10 cellular contexts compared by ENCODE assay signal in genomic region chr4:14787894-14788293, GRCh38.
DNase-seq lines count a peak whose midpoint lies in the region; ATAC-seq, FAIRE-seq and TF ChIP-seq lines count a peak whose summit lies in the region.
"Had no signal": no experiment of that assay in that cellular context is flagged by ENCODE, and none has a peak within 500 bp of the region (broad histone marks: within the 10 kb centered on the region; RNA-seq: fewer than 3 reads in every experiment).

No MANE protein-coding gene starts in this region.

- H3K27me3 ChIP-seq in Loucy (ENCODE audit: insufficient read depth, low read length, poor library complexity, severe bottlenecking) (no peaks in the 10 kb centered on the region), endodermal cell (ENCODE audit: control insufficient read depth, insufficient read depth, low read length, poor library complexity, severe bottlenecking) (no peaks in the 10 kb centered on the region), prostate gland (replicated peaks; ENCODE audit: insufficient read depth) (no peaks in the 10 kb centered on the region)

- no peaks in the 10 kb centered on the region for H3K4me1 Mint-ChIP-seq in endodermal cell
- H3K4me1 Mint-ChIP-seq: CD4-positive, alpha-beta memory T cell had no signal

- peaks cover 8% of the 10 kb centered on the region for H3K4me1 ChIP-seq in Loucy (ENCODE audit: insufficient read depth, low read length, poor library complexity, severe bottlenecking)
- H3K4me1 ChIP-seq in endodermal cell (ENCODE audit: control insufficient read depth, insufficient read depth, low read length) = no peaks in the 10 kb centered on the region
- no peaks in the 10 kb centered on the region for H3K4me1 ChIP-seq in prostate gland (replicated peaks)

- DNase-seq in SIG-M5 treated with dmso at 0.1 percent for 504 hours (lab: John Stamatoyannopoulos, UW; ENCODE audit: unreplicated experiment) = peak; percentile 16
- no peak for DNase-seq in SIG-M5 (lab: John Stamatoyannopoulos, UW)
- DNase-seq in endodermal cell = peak; percentile 77
- peak; percentile 7 for DNase-seq in prostate gland (ENCODE audit: low spot score)
- no peak for DNase-seq in urothelium cell line (ENCODE audit: low spot score)
- DNase-seq in activated CD8-positive, alpha-beta memory T cell treated with anti-CD3 and anti-CD28 coated beads for 24 hours = no peak
- DNase-seq: CD4-positive, alpha-beta memory T cell had no signal

- peaks cover 12% of the 10 kb centered on the region for H3K9me3 Mint-ChIP-seq in endodermal cell

- no peaks in the 10 kb centered on the region for H3K36me3 ChIP-seq in Loucy (ENCODE audit: insufficient read depth, low read length)
- H3K36me3 ChIP-seq in endodermal cell (ENCODE audit: control insufficient read depth, insufficient read depth, low read length) = no peaks in the 10 kb centered on the region
- H3K36me3 ChIP-seq in prostate gland = no peaks in the 10 kb centered on the region

- no peaks in the 10 kb centered on the region for H3K36me3 Mint-ChIP-seq in endodermal cell (ENCODE audit: low read depth)
- H3K36me3 Mint-ChIP-seq: activated naive CD8-positive, alpha-beta T cell; CD4-positive, alpha-beta memory T cell had no signal

- peak; percentile 82 for TF ChIP-seq CTCF in Loucy (conservative IDR thresholded peaks at IDR 0.05; ENCODE audit: low read length)
- TF ChIP-seq CTCF in endodermal cell (conservative IDR thresholded peaks at IDR 0.05) = peak; percentile 81
- peak in 3 of 4 experiments; percentile 32 to 52 (median 38) for TF ChIP-seq CTCF in prostate gland (IDR thresholded peaks at IDR 0.05)

- no peaks in the 10 kb centered on the region for H3K27me3 Mint-ChIP-seq in endodermal cell (ENCODE audit: insufficient read depth)

- no peaks in the 10 kb centered on the region for H3K79me2 ChIP-seq in Loucy (ENCODE audit: insufficient read depth, low read length)

- H3K4me2 ChIP-seq in Loucy (ENCODE audit: low read depth, low read length, poor library complexity, severe bottlenecking) = no peak overlapping the region

- no peak for ATAC-seq in GM21786 (IDR thresholded peaks at IDR 0.05; ENCODE audit: unreplicated experiment)

- H3K9ac ChIP-seq in Loucy (ENCODE audit: low read depth, low read length, poor library complexity, severe bottlenecking) (no peak overlapping the region), endodermal cell (ENCODE audit: extremely low read depth, low read length, poor library complexity, severe bottlenecking) (no peak overlapping the region)

- no peaks in the 10 kb centered on the region for H3K9me2 ChIP-seq in Loucy (replicated peaks; ENCODE audit: low read depth, low read length)

- no peak for FAIRE-seq in urothelium cell line (lab: Jason Lieb, UNC)

- no peak for TF ChIP-seq POLR2A in prostate gland (IDR thresholded peaks at IDR 0.05)

- H3F3A ChIP-seq in Loucy (ENCODE audit: low read depth) = no peaks in the 10 kb centered on the region

- H3K27ac ChIP-seq in endodermal cell (ENCODE audit: low read depth, low read length) (no peak overlapping the region), prostate gland (no peak overlapping the region)

- peaks cover 2% of the 10 kb centered on the region; the same call in 1 of the 2 replicates for H3K9me3 ChIP-seq in Loucy (ENCODE audit: insufficient read depth, low read depth, low read length)
- H3K9me3 ChIP-seq in endodermal cell (ENCODE audit: control insufficient read depth, low read length) = peaks cover 15% of the 10 kb centered on the region
- H3K9me3 ChIP-seq in prostate gland = no peaks in the 10 kb centered on the region

- no peak overlapping the region for H3K27ac Mint-ChIP-seq in endodermal cell
- H3K27ac Mint-ChIP-seq: activated naive CD8-positive, alpha-beta T cell; CD4-positive, alpha-beta memory T cell had no signal

- H3K4me3 ChIP-seq in Loucy (ENCODE audit: low read length, poor library complexity, severe bottlenecking) (no peak overlapping the region), endodermal cell (ENCODE audit: low read length) (no peak overlapping the region), prostate gland (no peak overlapping the region)

- intact Hi-C loops in prostate gland (cut with DNase I) = no loop called here

- no peak overlapping the region for H2AFZ ChIP-seq in Loucy (ENCODE audit: low read length)

- no peaks in the 10 kb centered on the region for H4K20me1 ChIP-seq in Loucy (ENCODE audit: insufficient read depth, low read length, poor library complexity, severe bottlenecking)

- H3K4me3 Mint-ChIP-seq in endodermal cell = no peak overlapping the region
- H3K4me3 Mint-ChIP-seq: activated naive CD8-positive, alpha-beta T cell; CD4-positive, alpha-beta memory T cell had no signal

Comparison
In these comparisons a context has a peak if more than half of its experiments do, and no peak if none do; other contexts are left out.
1. DNase-seq: peak in SIG-M5 treated with dmso at 0.1 percent for 504 hours (single experiment), endodermal cell (single experiment) and prostate gland (single experiment); none in SIG-M5 (single experiment), urothelium cell line (single experiment) and activated CD8-positive, alpha-beta memory T cell treated with anti-CD3 and anti-CD28 coated beads for 24 hours (single experiment).
2. Peak in every context shown above with its lines, with median percentiles within 50 percentile points of each other: CTCF ChIP-seq.